In the genomic region with DNA sequence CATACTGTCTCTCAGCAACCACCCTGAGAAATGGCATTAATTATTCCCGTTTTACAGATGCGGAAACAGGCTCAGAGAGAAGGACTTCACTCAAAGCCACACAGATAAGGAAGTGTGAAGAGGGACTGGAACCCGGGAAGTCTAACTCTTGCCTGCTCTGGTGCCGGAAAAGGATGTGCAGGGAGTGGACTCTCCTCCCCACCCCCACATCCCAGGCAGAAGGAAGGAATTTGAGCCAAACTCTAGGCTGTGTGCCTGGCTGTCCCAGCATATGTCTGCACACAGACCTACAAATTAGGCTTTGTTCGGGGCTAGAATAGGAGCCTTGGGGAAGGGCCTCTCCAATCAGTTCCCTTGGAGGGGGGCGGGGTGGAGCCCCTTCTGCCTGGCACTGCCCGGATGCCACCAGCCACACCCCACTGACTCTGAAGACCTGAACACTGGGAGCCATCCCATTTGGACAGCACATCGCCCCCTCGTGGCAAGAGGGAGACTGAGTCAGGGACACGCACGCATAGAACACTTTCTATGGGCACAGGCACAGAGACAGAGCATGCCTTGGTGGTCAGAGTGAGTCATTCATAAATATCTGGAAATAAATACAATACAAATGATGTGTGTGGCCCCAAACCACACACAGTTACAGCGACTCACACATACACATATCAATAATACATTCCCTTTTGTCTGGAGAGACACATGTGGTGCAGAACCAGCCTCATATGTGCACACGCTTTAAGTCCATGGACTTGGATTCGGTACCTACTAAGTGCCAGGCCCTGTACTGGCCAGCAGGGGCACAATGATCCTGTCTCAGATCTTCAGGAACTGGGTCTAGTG, we compare ENCODE assay signal across 1 cellular context.
A peak's percentile ranks its signal among the peaks of the same experiment; 100 is the strongest.
TF ChIP-seq lines count a peak whose summit lies in the region.

No MANE protein-coding gene starts in this region.

TF ChIP-seq in HepG2, 621 proteins besides CTCF, POLR2A, EP300 and RAD21 (continued from another document and continues in another):
- TF ChIP-seq, protein P1, sequence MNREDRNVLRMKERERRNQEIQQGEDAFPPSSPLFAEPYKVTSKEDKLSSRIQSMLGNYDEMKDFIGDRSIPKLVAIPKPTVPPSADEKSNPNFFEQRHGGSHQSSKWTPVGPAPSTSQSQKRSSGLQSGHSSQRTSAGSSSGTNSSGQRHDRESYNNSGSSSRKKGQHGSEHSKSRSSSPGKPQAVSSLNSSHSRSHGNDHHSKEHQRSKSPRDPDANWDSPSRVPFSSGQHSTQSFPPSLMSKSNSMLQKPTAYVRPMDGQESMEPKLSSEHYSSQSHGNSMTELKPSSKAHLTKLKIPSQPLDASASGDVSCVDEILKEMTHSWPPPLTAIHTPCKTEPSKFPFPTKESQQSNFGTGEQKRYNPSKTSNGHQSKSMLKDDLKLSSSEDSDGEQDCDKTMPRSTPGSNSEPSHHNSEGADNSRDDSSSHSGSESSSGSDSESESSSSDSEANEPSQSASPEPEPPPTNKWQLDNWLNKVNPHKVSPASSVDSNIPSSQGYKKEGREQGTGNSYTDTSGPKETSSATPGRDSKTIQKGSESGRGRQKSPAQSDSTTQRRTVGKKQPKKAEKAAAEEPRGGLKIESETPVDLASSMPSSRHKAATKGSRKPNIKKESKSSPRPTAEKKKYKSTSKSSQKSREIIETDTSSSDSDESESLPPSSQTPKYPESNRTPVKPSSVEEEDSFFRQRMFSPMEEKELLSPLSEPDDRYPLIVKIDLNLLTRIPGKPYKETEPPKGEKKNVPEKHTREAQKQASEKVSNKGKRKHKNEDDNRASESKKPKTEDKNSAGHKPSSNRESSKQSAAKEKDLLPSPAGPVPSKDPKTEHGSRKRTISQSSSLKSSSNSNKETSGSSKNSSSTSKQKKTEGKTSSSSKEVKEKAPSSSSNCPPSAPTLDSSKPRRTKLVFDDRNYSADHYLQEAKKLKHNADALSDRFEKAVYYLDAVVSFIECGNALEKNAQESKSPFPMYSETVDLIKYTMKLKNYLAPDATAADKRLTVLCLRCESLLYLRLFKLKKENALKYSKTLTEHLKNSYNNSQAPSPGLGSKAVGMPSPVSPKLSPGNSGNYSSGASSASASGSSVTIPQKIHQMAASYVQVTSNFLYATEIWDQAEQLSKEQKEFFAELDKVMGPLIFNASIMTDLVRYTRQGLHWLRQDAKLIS (CRISPR knock-in tag; IDR thresholded peaks at IDR 0.05), result no peak
- TF ChIP-seq ZMYM4 (CRISPR knock-in tag; IDR thresholded peaks at IDR 0.05) (peak; percentile 35; the same call in 1 of the 2 replicates), SRSF1 (optimal IDR thresholded peaks at IDR 0.05; ENCODE audit: low read depth, low read length) (no peak), SETDB1 (CRISPR knock-in tag; IDR thresholded peaks at IDR 0.05; ENCODE audit: borderline replicate concordance) (no peak), ZNF264 (CRISPR knock-in tag; IDR thresholded peaks at IDR 0.05) (no peak), NR2C2 (CRISPR knock-in tag; IDR thresholded peaks at IDR 0.05; ENCODE audit: borderline replicate concordance) (peak; percentile 17; the same call in 1 of the 2 replicates), ZNF550 (CRISPR knock-in tag; IDR thresholded peaks at IDR 0.05; ENCODE audit: borderline replicate concordance) (no peak), XRCC5 (optimal IDR thresholded peaks at IDR 0.05; ENCODE audit: low read length) (peak; percentile 93), ZNF232 (CRISPR knock-in tag; IDR thresholded peaks at IDR 0.05; ENCODE audit: borderline replicate concordance) (no peak), ZNF343 (CRISPR knock-in tag; IDR thresholded peaks at IDR 0.05) (0 out of 2 replicates have a peak, but pooled peaks have one; percentile 57), THAP11 (CRISPR knock-in tag; IDR thresholded peaks at IDR 0.05) (peak; percentile 40), SRSF4 (IDR thresholded peaks at IDR 0.05; ENCODE audit: low read depth, low read length, poor library complexity, severe bottlenecking) (no peak), MEIS2 (CRISPR knock-in tag; IDR thresholded peaks at IDR 0.05) (no peak), MATR3 (CRISPR knock-in tag; IDR thresholded peaks at IDR 0.05) (no peak), NONO (IDR thresholded peaks at IDR 0.05) (no peak), NONO (CRISPR knock-in tag; conservative IDR thresholded peaks at IDR 0.05) (no peak), ZNF878 (CRISPR knock-in tag; IDR thresholded peaks at IDR 0.05) (no peak), ZBTB1 (CRISPR knock-in tag; IDR thresholded peaks at IDR 0.05; ENCODE audit: borderline replicate concordance) (no peak), ZNF75D (CRISPR knock-in tag; IDR thresholded peaks at IDR 0.05; ENCODE audit: borderline replicate concordance) (peak; percentile 41; the same call in 1 of the 2 replicates), HHEX (CRISPR knock-in tag; IDR thresholded peaks at IDR 0.05) (no peak), AHR (CRISPR knock-in tag; IDR thresholded peaks at IDR 0.05) (no peak), ZNF572 (CRISPR knock-in tag; IDR thresholded peaks at IDR 0.05) (no peak), MXD4 (CRISPR knock-in tag; IDR thresholded peaks at IDR 0.05) (no peak), ZNF616 (CRISPR knock-in tag; IDR thresholded peaks at IDR 0.05; ENCODE audit: low read depth) (no peak), RAD51 (IDR thresholded peaks at IDR 0.05; ENCODE audit: borderline replicate concordance) (no peak), ZNF737 (CRISPR knock-in tag; IDR thresholded peaks at IDR 0.05; ENCODE audit: borderline replicate concordance) (no peak)
- TF ChIP-seq, protein P2, sequence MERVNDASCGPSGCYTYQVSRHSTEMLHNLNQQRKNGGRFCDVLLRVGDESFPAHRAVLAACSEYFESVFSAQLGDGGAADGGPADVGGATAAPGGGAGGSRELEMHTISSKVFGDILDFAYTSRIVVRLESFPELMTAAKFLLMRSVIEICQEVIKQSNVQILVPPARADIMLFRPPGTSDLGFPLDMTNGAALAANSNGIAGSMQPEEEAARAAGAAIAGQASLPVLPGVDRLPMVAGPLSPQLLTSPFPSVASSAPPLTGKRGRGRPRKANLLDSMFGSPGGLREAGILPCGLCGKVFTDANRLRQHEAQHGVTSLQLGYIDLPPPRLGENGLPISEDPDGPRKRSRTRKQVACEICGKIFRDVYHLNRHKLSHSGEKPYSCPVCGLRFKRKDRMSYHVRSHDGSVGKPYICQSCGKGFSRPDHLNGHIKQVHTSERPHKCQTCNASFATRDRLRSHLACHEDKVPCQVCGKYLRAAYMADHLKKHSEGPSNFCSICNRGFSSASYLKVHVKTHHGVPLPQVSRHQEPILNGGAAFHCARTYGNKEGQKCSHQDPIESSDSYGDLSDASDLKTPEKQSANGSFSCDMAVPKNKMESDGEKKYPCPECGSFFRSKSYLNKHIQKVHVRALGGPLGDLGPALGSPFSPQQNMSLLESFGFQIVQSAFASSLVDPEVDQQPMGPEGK (CRISPR knock-in tag; IDR thresholded peaks at IDR 0.05), result peak; percentile 62; the same call in 1 of the 2 replicates
- TF ChIP-seq, protein P3, sequence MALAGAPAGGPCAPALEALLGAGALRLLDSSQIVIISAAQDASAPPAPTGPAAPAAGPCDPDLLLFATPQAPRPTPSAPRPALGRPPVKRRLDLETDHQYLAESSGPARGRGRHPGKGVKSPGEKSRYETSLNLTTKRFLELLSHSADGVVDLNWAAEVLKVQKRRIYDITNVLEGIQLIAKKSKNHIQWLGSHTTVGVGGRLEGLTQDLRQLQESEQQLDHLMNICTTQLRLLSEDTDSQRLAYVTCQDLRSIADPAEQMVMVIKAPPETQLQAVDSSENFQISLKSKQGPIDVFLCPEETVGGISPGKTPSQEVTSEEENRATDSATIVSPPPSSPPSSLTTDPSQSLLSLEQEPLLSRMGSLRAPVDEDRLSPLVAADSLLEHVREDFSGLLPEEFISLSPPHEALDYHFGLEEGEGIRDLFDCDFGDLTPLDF (CRISPR knock-in tag; IDR thresholded peaks at IDR 0.05), result no peak
- TF ChIP-seq, protein P4, sequence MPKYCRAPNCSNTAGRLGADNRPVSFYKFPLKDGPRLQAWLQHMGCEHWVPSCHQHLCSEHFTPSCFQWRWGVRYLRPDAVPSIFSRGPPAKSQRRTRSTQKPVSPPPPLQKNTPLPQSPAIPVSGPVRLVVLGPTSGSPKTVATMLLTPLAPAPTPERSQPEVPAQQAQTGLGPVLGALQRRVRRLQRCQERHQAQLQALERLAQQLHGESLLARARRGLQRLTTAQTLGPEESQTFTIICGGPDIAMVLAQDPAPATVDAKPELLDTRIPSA (CRISPR knock-in tag; IDR thresholded peaks at IDR 0.05; ENCODE audit: borderline replicate concordance), result no peak
- TF ChIP-seq, protein P5, sequence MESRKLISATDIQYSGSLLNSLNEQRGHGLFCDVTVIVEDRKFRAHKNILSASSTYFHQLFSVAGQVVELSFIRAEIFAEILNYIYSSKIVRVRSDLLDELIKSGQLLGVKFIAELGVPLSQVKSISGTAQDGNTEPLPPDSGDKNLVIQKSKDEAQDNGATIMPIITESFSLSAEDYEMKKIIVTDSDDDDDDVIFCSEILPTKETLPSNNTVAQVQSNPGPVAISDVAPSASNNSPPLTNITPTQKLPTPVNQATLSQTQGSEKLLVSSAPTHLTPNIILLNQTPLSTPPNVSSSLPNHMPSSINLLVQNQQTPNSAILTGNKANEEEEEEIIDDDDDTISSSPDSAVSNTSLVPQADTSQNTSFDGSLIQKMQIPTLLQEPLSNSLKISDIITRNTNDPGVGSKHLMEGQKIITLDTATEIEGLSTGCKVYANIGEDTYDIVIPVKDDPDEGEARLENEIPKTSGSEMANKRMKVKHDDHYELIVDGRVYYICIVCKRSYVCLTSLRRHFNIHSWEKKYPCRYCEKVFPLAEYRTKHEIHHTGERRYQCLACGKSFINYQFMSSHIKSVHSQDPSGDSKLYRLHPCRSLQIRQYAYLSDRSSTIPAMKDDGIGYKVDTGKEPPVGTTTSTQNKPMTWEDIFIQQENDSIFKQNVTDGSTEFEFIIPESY (CRISPR knock-in tag; IDR thresholded peaks at IDR 0.05), result peak; percentile 53; the same call in 1 of the 2 replicates
- TF ChIP-seq, protein P6, sequence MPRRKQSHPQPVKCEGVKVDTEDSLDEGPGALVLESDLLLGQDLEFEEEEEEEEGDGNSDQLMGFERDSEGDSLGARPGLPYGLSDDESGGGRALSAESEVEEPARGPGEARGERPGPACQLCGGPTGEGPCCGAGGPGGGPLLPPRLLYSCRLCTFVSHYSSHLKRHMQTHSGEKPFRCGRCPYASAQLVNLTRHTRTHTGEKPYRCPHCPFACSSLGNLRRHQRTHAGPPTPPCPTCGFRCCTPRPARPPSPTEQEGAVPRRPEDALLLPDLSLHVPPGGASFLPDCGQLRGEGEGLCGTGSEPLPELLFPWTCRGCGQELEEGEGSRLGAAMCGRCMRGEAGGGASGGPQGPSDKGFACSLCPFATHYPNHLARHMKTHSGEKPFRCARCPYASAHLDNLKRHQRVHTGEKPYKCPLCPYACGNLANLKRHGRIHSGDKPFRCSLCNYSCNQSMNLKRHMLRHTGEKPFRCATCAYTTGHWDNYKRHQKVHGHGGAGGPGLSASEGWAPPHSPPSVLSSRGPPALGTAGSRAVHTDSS (CRISPR knock-in tag; conservative IDR thresholded peaks at IDR 0.05), result no peak
- TF ChIP-seq, protein P7, sequence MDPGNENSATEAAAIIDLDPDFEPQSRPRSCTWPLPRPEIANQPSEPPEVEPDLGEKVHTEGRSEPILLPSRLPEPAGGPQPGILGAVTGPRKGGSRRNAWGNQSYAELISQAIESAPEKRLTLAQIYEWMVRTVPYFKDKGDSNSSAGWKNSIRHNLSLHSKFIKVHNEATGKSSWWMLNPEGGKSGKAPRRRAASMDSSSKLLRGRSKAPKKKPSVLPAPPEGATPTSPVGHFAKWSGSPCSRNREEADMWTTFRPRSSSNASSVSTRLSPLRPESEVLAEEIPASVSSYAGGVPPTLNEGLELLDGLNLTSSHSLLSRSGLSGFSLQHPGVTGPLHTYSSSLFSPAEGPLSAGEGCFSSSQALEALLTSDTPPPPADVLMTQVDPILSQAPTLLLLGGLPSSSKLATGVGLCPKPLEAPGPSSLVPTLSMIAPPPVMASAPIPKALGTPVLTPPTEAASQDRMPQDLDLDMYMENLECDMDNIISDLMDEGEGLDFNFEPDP (CRISPR knock-in tag; conservative IDR thresholded peaks at IDR 0.05), result no peak
- TF ChIP-seq, protein P8, sequence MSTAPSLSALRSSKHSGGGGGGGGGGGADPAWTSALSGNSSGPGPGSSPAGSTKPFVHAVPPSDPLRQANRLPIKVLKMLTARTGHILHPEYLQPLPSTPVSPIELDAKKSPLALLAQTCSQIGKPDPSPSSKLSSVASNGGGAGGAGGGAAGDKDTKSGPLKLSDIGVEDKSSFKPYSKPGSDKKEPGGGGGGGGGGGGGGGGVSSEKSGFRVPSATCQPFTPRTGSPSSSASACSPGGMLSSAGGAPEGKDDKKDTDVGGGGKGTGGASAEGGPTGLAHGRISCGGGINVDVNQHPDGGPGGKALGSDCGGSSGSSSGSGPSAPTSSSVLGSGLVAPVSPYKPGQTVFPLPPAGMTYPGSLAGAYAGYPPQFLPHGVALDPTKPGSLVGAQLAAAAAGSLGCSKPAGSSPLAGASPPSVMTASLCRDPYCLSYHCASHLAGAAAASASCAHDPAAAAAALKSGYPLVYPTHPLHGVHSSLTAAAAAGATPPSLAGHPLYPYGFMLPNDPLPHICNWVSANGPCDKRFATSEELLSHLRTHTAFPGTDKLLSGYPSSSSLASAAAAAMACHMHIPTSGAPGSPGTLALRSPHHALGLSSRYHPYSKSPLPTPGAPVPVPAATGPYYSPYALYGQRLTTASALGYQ (CRISPR knock-in tag; IDR thresholded peaks at IDR 0.05), result no peak
- TF ChIP-seq, protein P9, sequence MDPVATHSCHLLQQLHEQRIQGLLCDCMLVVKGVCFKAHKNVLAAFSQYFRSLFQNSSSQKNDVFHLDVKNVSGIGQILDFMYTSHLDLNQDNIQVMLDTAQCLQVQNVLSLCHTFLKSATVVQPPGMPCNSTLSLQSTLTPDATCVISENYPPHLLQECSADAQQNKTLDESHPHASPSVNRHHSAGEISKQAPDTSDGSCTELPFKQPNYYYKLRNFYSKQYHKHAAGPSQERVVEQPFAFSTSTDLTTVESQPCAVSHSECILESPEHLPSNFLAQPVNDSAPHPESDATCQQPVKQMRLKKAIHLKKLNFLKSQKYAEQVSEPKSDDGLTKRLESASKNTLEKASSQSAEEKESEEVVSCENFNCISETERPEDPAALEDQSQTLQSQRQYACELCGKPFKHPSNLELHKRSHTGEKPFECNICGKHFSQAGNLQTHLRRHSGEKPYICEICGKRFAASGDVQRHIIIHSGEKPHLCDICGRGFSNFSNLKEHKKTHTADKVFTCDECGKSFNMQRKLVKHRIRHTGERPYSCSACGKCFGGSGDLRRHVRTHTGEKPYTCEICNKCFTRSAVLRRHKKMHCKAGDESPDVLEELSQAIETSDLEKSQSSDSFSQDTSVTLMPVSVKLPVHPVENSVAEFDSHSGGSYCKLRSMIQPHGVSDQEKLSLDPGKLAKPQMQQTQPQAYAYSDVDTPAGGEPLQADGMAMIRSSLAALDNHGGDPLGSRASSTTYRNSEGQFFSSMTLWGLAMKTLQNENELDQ (CRISPR knock-in tag; IDR thresholded peaks at IDR 0.05; ENCODE audit: borderline replicate concordance), result 0 out of 2 replicates have a peak, but pooled peaks have one; percentile 8
- TF ChIP-seq, protein P10, sequence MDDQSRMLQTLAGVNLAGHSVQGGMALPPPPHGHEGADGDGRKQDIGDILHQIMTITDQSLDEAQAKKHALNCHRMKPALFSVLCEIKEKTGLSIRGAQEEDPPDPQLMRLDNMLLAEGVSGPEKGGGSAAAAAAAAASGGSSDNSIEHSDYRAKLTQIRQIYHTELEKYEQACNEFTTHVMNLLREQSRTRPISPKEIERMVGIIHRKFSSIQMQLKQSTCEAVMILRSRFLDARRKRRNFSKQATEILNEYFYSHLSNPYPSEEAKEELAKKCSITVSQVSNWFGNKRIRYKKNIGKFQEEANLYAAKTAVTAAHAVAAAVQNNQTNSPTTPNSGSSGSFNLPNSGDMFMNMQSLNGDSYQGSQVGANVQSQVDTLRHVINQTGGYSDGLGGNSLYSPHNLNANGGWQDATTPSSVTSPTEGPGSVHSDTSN (CRISPR knock-in tag; IDR thresholded peaks at IDR 0.05; ENCODE audit: borderline replicate concordance), result no peak
- TF ChIP-seq, protein P11, sequence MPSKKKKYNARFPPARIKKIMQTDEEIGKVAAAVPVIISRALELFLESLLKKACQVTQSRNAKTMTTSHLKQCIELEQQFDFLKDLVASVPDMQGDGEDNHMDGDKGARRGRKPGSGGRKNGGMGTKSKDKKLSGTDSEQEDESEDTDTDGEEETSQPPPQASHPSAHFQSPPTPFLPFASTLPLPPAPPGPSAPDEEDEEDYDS (CRISPR knock-in tag; IDR thresholded peaks at IDR 0.05), result 0 out of 2 replicates have a peak, but pooled peaks have one; percentile 12
